ENCODE assay signal across 34 cellular contexts in genomic region chr6:127691147-127691546, GRCh38.
"Had no signal": no experiment of that assay in that cellular context is flagged by ENCODE, and none has a peak within 500 bp of the region (broad histone marks: within the 10 kb centered on the region; RNA-seq: fewer than 3 reads in every experiment).

No MANE protein-coding gene starts in this region.

- H3K27me3 ChIP-seq: MG63 had no signal

- H3K4me3 ChIP-seq: MG63 had no signal

- H3K36me3 ChIP-seq: MG63 had no signal

- H3K9me3 ChIP-seq: MG63 had no signal

- DNase-seq: MG63, MM.1S, MV-4-11, NCI-H1048, NCI-H1092, NCI-H1092 treated with DMSO at 0.1 percent for 48 hours, NCI-H1105, NCI-H1105 treated with DMSO at 0.1 percent for 48 hours, NCI-H1417 treated with DMSO at 0.1 percent for 48 hours, NCI-H1436, NCI-H1436 treated with DMSO at 0.1 percent for 48 hours, NCI-H146, NCI-H1694, NCI-H1694 treated with DMSO at 0.1 percent for 48 hours, NCI-H187, NCI-H187 treated with DMSO at 0.1 percent for 48 hours, NCI-H1930, NCI-H2029, NCI-H2029 treated with DMSO at 0.1 percent for 48 hours, NCI-H2081, NCI-H2081 treated with DMSO at 0.1 percent for 48 hours, NCI-H2107, NCI-H2171, NCI-H2171 treated with DMSO at 0.1 percent for 48 hours, NCI-H2227 treated with DMSO at 0.1 percent for 48 hours, NCI-H226, NCI-H345, NCI-H446, NCI-H446 treated with DMSO at 0.1 percent for 48 hours, NCI-H510A, NCI-H510A treated with DMSO at 0.1 percent for 48 hours, NCI-H524, NCI-H524 treated with DMSO at 0.1 percent for 48 hours, NCI-H526 had no signal
